Comparison of ENCODE assay signal across 3 cellular contexts in genomic region chr15:43692679-43693078, GRCh38. TPM values are rescaled to one million over a fixed set of nuclear protein-coding genes. Genes with fewer than 3 reads are reported as not detected.
"Had no signal": no experiment of that assay in that cellular context is flagged by ENCODE, and none has a peak within 500 bp of the region (broad histone marks: within the 10 kb centered on the region; RNA-seq: fewer than 3 reads in every experiment).

No MANE protein-coding gene starts in this region.

RNA-seq across cellular contexts. Expression of gene CKMT1A, which starts 1.0 kb away (rescaled TPM):
- total RNA-seq: GM23248, HFFc6 had no signal
- polyA plus RNA-seq: GM23248 had no signal

RNA-seq across cellular contexts. Expression of gene CATSPER2, which starts 44.0 kb away (rescaled TPM):
- total RNA-seq: GM23248, H4 had no signal
